In genomic region chr10:28841625-28842024, GRCh38 we compare ENCODE assay signal across 16 cellular contexts.
DNase-seq lines count a peak whose midpoint lies in the region; ATAC-seq and TF ChIP-seq lines count a peak whose summit lies in the region.
"Had no signal": no experiment of that assay in that cellular context is flagged by ENCODE, and none has a peak within 500 bp of the region (broad histone marks: within the 10 kb centered on the region; RNA-seq: fewer than 3 reads in every experiment).

No MANE protein-coding gene starts in this region.

- H3K4me1 ChIP-seq in SJSA1 (replicated peaks) = peaks cover 61% of the 10 kb centered on the region
- H3K4me1 ChIP-seq in psoas muscle = peaks cover 19% of the 10 kb centered on the region

- H3K9me3 ChIP-seq in SJSA1 (replicated peaks) (peaks cover 15% of the 10 kb centered on the region), psoas muscle (peaks cover 16% of the 10 kb centered on the region)

- intact Hi-C loops in psoas muscle (cut with DNase I) (no loop called here), left colon (cut with DNase I, micrococcal nuclease) (no loop called here), dorsolateral prefrontal cortex (cut with DNase I) (no loop called here)

- peak; percentile 88 to 94 (median 92) for ATAC-seq in psoas muscle
- no peak for ATAC-seq in left colon
- ATAC-seq in GM18873 (IDR thresholded peaks at IDR 0.05; ENCODE audit: low FRiP score, unreplicated experiment) = no peak

- 20 to 33% (median 31%) methylated on average over 2 of the region's 2 CpGs for WGBS in psoas muscle, 3 donors

- DNase-seq in EH (ENCODE audit: low read depth) (peak; percentile 85), SJSA1 (ENCODE audit: low read depth in 1 of 2, low spot score in 2 of 2) (peak; percentile 61 to 86), fibroblast of the aortic adventitia (ENCODE audit: low read depth) (peak; percentile 73), psoas muscle (peak in 1 of 2 donors; percentile 53), left colon (no peak), dorsolateral prefrontal cortex (no peak), DMS79 (lab: John Stamatoyannopoulos, UW) (no peak)
- DNase-seq: activated CD8-positive, alpha-beta memory T cell treated with anti-CD3 and anti-CD28 coated beads, Interleukin-2, amount 50 U/mL, for 48 hours; CD4-positive, alpha-beta T cell; GF-D8; mammary epithelial cell; NCI-H1417 treated with DMSO at 0.1 percent for 48 hours; NCI-H526; posterior cingulate gyrus; stomach had no signal

- H3K36me3 ChIP-seq in SJSA1 = no peaks in the 10 kb centered on the region
- no peaks in the 10 kb centered on the region for H3K36me3 ChIP-seq in psoas muscle (ENCODE audit: insufficient read depth in 1 of 2, low read depth in 1 of 2)
- H3K36me3 ChIP-seq: stomach had no signal

- H3K27me3 ChIP-seq in SJSA1 (replicated peaks) = no peaks in the 10 kb centered on the region
- no peaks in the 10 kb centered on the region for H3K27me3 ChIP-seq in psoas muscle (ENCODE audit: insufficient read depth in 3 of 3, low read length in 2 of 3)
- H3K27me3 ChIP-seq in dorsolateral prefrontal cortex = peaks cover 0 to 3% (median 0%) of the 10 kb centered on the region in 45 donors

- no peak for TF ChIP-seq CTCF in fibroblast of the aortic adventitia (IDR thresholded peaks at IDR 0.05; ENCODE audit: insufficient read depth, low read length)
- TF ChIP-seq CTCF in psoas muscle (IDR thresholded peaks at IDR 0.05) = no peak
- TF ChIP-seq CTCF in dorsolateral prefrontal cortex (IDR thresholded peaks at IDR 0.05 in 54 of 56, conservative IDR thresholded peaks at IDR 0.05 in 2 of 56; ENCODE audit: low read depth in 1 of 56, partially characterized antibody in 56 of 56) = no peak

- no peak overlapping the region for H3K4me3 ChIP-seq in SJSA1
- H3K4me3 ChIP-seq in fibroblast of the aortic adventitia (ENCODE audit: low read depth, low read length) = no peak overlapping the region
- no peak overlapping the region for H3K4me3 ChIP-seq in psoas muscle
- no peak overlapping the region for H3K4me3 ChIP-seq in dorsolateral prefrontal cortex
- H3K4me3 ChIP-seq: stomach had no signal

- H3K27ac ChIP-seq in SJSA1 = peak overlapping the region; percentile 96
- H3K27ac ChIP-seq in psoas muscle = peak overlapping the region; percentile 79
- H3K27ac ChIP-seq in dorsolateral prefrontal cortex = no peak overlapping the region
- H3K27ac ChIP-seq: stomach had no signal

Comparison
In these comparisons a context has a peak if more than half of its experiments do, and no peak if none do; other contexts are left out.
1. DNase-seq: peak in EH (single experiment), SJSA1 (2 of 2) and fibroblast of the aortic adventitia (single experiment); none in left colon (0 of 2), dorsolateral prefrontal cortex (0 of 10) and DMS79 (single experiment).
2. H3K27ac ChIP-seq: peak in SJSA1 (single experiment) and psoas muscle (single experiment); none in dorsolateral prefrontal cortex (0 of 59).
3. ATAC-seq: peak in psoas muscle (4 of 4); none in left colon (single experiment) and GM18873 (single experiment).